ENCODE assay signal across 1 cellular context in the genomic region with DNA sequence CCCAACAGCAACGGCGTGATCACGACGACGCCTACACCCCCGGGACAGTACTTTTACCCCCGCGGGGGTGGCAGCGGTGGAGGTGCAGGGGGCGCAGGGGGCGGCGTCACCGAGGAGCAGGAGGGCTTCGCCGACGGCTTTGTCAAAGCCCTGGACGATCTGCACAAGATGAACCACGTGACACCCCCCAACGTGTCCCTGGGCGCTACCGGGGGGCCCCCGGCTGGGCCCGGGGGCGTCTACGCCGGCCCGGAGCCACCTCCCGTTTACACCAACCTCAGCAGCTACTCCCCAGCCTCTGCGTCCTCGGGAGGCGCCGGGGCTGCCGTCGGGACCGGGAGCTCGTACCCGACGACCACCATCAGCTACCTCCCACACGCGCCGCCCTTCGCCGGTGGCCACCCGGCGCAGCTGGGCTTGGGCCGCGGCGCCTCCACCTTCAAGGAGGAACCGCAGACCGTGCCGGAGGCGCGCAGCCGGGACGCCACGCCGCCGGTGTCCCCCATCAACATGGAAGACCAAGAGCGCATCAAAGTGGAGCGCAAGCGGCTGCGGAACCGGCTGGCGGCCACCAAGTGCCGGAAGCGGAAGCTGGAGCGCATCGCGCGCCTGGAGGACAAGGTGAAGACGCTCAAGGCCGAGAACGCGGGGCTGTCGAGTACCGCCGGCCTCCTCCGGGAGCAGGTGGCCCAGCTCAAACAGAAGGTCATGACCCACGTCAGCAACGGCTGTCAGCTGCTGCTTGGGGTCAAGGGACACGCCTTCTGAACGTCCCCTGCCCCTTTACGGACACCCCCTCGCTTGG.
TF ChIP-seq lines count a peak whose summit lies in the region.

No MANE protein-coding gene starts in this region.

TF ChIP-seq in K562, 482 proteins besides CTCF, POLR2A, EP300 and RAD21 (continued from another document):
- TF ChIP-seq, protein P1, sequence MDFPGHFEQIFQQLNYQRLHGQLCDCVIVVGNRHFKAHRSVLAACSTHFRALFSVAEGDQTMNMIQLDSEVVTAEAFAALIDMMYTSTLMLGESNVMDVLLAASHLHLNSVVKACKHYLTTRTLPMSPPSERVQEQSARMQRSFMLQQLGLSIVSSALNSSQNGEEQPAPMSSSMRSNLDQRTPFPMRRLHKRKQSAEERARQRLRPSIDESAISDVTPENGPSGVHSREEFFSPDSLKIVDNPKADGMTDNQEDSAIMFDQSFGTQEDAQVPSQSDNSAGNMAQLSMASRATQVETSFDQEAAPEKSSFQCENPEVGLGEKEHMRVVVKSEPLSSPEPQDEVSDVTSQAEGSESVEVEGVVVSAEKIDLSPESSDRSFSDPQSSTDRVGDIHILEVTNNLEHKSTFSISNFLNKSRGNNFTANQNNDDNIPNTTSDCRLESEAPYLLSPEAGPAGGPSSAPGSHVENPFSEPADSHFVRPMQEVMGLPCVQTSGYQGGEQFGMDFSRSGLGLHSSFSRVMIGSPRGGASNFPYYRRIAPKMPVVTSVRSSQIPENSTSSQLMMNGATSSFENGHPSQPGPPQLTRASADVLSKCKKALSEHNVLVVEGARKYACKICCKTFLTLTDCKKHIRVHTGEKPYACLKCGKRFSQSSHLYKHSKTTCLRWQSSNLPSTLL (IDR thresholded peaks at IDR 0.05) = no peak
- TF ChIP-seq KAT8 (IDR thresholded peaks at IDR 0.05; ENCODE audit: low read depth) = no peak
- no peak for TF ChIP-seq PHF20 (IDR thresholded peaks at IDR 0.05; ENCODE audit: partially characterized antibody)
- TF ChIP-seq ZNF699 (CRISPR knock-in tag; IDR thresholded peaks at IDR 0.05; ENCODE audit: insufficient replicate concordance) = no peak
- TF ChIP-seq ZNF274 (IDR thresholded peaks at IDR 0.05; ENCODE audit: borderline replicate concordance, low read depth, low read length) = no peak
- TF ChIP-seq, protein P2, sequence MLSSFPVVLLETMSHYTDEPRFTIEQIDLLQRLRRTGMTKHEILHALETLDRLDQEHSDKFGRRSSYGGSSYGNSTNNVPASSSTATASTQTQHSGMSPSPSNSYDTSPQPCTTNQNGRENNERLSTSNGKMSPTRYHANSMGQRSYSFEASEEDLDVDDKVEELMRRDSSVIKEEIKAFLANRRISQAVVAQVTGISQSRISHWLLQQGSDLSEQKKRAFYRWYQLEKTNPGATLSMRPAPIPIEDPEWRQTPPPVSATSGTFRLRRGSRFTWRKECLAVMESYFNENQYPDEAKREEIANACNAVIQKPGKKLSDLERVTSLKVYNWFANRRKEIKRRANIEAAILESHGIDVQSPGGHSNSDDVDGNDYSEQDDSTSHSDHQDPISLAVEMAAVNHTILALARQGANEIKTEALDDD (IDR thresholded peaks at IDR 0.05) = no peak
- TF ChIP-seq, protein P3, sequence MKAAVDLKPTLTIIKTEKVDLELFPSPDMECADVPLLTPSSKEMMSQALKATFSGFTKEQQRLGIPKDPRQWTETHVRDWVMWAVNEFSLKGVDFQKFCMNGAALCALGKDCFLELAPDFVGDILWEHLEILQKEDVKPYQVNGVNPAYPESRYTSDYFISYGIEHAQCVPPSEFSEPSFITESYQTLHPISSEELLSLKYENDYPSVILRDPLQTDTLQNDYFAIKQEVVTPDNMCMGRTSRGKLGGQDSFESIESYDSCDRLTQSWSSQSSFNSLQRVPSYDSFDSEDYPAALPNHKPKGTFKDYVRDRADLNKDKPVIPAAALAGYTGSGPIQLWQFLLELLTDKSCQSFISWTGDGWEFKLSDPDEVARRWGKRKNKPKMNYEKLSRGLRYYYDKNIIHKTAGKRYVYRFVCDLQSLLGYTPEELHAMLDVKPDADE (conservative IDR thresholded peaks at IDR 0.05; ENCODE audit: control insufficient read depth, low read depth, low read length) = 0 out of 2 replicates have a peak, but pooled peaks have one; percentile 41
- TF ChIP-seq PTBP1 (IDR thresholded peaks at IDR 0.05; ENCODE audit: low read depth, low read length) = peak; percentile 49; the same call in 1 of the 2 replicates
- TF ChIP-seq GABPB1 (CRISPR knock-in tag; IDR thresholded peaks at IDR 0.05) = peak; percentile 88
- TF ChIP-seq WHSC1 (IDR thresholded peaks at IDR 0.05; ENCODE audit: low read length) = no peak
- no peak for TF ChIP-seq ILK (tag; IDR thresholded peaks at IDR 0.05; ENCODE audit: borderline replicate concordance, low read depth)
- TF ChIP-seq ZNF76 (CRISPR knock-in tag; IDR thresholded peaks at IDR 0.05; ENCODE audit: borderline replicate concordance) = no peak
- no peak for TF ChIP-seq YBX1 (IDR thresholded peaks at IDR 0.05)
- TF ChIP-seq KDM2B (CRISPR knock-in tag; IDR thresholded peaks at IDR 0.05) = no peak
- no peak for TF ChIP-seq FOXJ2 (tag; IDR thresholded peaks at IDR 0.05)
- TF ChIP-seq, protein P4, sequence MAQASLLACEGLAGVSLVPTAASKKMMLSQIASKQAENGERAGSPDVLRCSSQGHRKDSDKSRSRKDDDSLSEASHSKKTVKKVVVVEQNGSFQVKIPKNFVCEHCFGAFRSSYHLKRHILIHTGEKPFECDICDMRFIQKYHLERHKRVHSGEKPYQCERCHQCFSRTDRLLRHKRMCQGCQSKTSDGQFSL (CRISPR knock-in tag; IDR thresholded peaks at IDR 0.05) = no peak
- TF ChIP-seq, protein P4 (tag; IDR thresholded peaks at IDR 0.05) = peak in 1 of 2 experiments; percentile 4; a peak in 1 of 4 replicates
- no peak for TF ChIP-seq ZZZ3 (IDR thresholded peaks at IDR 0.05)
- TF ChIP-seq NCOA6 (IDR thresholded peaks at IDR 0.05) = no peak; the same call in 1 of the 2 replicates
- no peak for TF ChIP-seq TEAD2 (tag; IDR thresholded peaks at IDR 0.05)
- no peak for TF ChIP-seq MTF1 (CRISPR knock-in tag; IDR thresholded peaks at IDR 0.05; ENCODE audit: borderline replicate concordance)
- TF ChIP-seq MAFG (tag; conservative IDR thresholded peaks at IDR 0.05) = no peak
- peak; percentile 72 for TF ChIP-seq EP400 (IDR thresholded peaks at IDR 0.05)
- TF ChIP-seq, protein P5, sequence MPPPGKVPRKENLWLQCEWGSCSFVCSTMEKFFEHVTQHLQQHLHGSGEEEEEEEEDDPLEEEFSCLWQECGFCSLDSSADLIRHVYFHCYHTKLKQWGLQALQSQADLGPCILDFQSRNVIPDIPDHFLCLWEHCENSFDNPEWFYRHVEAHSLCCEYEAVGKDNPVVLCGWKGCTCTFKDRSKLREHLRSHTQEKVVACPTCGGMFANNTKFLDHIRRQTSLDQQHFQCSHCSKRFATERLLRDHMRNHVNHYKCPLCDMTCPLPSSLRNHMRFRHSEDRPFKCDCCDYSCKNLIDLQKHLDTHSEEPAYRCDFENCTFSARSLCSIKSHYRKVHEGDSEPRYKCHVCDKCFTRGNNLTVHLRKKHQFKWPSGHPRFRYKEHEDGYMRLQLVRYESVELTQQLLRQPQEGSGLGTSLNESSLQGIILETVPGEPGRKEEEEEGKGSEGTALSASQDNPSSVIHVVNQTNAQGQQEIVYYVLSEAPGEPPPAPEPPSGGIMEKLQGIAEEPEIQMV (tag; conservative IDR thresholded peaks at IDR 0.05; ENCODE audit: low read depth) = no peak
- TF ChIP-seq SIX5 (IDR thresholded peaks at IDR 0.05; ENCODE audit: borderline replicate concordance in 1 of 2, insufficient read depth in 1 of 2, low read depth in 1 of 2, low read length in 2 of 2) = no peak
- no peak for TF ChIP-seq DNMT1 (IDR thresholded peaks at IDR 0.05)
